Comparison of ENCODE assay signal across 16 cellular contexts in the genomic region with DNA sequence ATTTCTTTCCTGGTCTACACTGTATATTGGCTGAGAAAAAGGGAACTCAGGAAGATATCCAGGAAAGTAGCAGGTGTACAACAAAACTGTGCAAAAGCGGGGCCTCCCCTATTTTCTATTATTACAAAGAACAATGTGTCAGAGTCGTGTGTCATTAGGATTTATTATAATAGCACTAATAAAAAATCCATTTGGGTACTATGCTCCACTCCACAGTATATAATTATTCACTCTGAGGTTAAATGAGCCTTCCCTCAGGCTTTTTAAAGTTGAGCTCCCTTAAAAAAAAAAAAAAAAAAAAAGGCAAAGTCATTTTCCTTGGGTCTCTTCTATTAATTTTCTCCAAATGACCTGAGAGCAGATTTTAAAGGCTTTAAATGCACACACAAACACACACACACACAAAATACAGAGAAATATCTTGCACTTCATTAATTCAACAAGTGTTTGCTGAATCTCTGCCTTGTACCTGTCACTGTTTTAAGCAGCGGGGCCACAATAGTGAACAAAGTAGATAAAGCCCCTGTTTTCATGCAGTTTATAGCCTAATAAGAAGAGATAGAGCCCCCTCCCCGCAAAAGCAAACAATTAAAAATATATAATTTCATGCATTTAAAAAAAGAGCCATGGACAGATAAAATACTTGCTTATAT.
"Had no signal": no experiment of that assay in that cellular context is flagged by ENCODE, and none has a peak within 500 bp of the region (broad histone marks: within the 10 kb centered on the region; RNA-seq: fewer than 3 reads in every experiment).

No MANE protein-coding gene starts in this region.

- H3K4me3 Mint-ChIP-seq: activated naive CD4-positive, alpha-beta T cell treated with anti-CD3 and anti-CD28 coated beads, Interleukin-2, amount 50 U/mL, for 24 hours; dendritic cell treated with granulocyte-macrophage colony-stimulating factor and Interleukin-4, amounts not matched to agents 40 ng/mL and 50 ng/mL, for 4 days; memory B cell had no signal

- ATAC-seq: body of pancreas; effector memory CD8-positive, alpha-beta T cell; gastroesophageal sphincter had no signal

- DNase-seq: activated CD4-positive, alpha-beta T cell treated with anti-CD3 and anti-CD28 coated beads for 1 hour; activated CD8-positive, alpha-beta memory T cell treated with anti-CD3 and anti-CD28 coated beads for 24 hours; activated effector memory CD4-positive, alpha-beta T cell treated with Interleukin-2 at 50 U/mL for 16 hours; body of pancreas; central memory CD4-positive, alpha-beta T cell; effector memory CD8-positive, alpha-beta T cell; left ventricle myocardium inferior; ovary; stimulated activated CD4-positive, alpha-beta T cell treated with anti-CD3 and anti-CD28 coated beads, Interleukin-2, amount 100 ng/mL, for 48 hours; stimulated activated naive CD4-positive, alpha-beta T cell treated with Interleukin-2 at 50 U/mL for 16 hours; T-helper 9 cell; upper lobe of left lung had no signal

- H3K36me3 Mint-ChIP-seq: memory B cell had no signal

- H3K27ac ChIP-seq: body of pancreas, gastroesophageal sphincter, ovary had no signal

- H3K9me3 Mint-ChIP-seq: activated naive CD4-positive, alpha-beta T cell treated with anti-CD3 and anti-CD28 coated beads, Interleukin-2, amount 50 U/mL, for 24 hours; dendritic cell treated with granulocyte-macrophage colony-stimulating factor and Interleukin-4, amounts not matched to agents 40 ng/mL and 50 ng/mL, for 4 days; effector memory CD8-positive, alpha-beta T cell; memory B cell had no signal

- H3K27ac Mint-ChIP-seq: dendritic cell treated with granulocyte-macrophage colony-stimulating factor and Interleukin-4, amounts not matched to agents 40 ng/mL and 50 ng/mL, for 4 days; effector memory CD8-positive, alpha-beta T cell; memory B cell had no signal

- H3K27me3 Mint-ChIP-seq: activated naive CD4-positive, alpha-beta T cell treated with anti-CD3 and anti-CD28 coated beads, Interleukin-2, amount 50 U/mL, for 24 hours; dendritic cell treated with granulocyte-macrophage colony-stimulating factor and Interleukin-4, amounts not matched to agents 40 ng/mL and 50 ng/mL, for 4 days; effector memory CD8-positive, alpha-beta T cell; memory B cell had no signal
